9 cellular contexts compared by ENCODE assay signal in the genomic region with DNA sequence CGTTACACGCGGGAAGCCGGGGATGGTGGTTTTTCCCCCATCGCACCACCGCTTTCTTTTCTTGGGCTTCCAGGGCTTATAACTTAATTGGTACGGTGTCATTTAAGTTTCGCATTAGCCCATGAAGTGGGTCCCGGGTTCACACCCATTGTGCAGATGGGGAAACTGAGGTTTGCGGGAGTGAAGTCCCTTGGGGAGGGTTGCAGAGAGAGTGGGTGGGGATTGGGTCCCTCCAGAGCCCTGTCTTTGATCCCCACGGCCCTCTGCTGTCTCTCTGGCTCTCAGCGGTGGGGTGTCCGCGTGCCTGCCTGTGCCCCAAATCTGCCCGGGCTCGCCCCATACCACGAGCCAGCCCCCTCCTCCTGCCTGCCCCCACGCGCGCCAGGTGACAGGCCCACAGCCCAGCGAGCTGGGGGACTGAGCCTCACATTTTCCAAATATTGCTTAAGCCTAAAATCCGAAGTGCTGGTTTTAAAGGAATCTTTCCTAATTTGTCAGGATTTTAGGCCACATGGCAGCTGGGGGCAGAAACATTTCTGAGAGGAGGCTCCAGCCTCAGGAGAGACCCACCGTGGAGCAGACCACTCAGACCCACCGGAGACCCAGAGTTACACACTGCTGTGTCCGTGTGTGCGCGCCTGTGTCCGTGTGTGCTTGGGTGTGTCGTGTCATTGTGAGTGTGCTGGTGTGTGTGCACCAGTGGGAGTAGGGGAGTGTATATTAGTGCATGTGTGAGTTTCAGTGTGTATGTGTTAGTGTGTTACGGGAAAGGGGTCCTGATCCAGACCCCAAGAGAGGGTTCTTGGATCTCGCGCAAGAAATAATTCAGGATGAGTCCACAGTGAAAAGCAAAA.
DNase-seq lines count a peak whose midpoint lies in the region; ATAC-seq, FAIRE-seq and TF ChIP-seq lines count a peak whose summit lies in the region.
"Had no signal": no experiment of that assay in that cellular context is flagged by ENCODE, and none has a peak within 500 bp of the region (broad histone marks: within the 10 kb centered on the region; RNA-seq: fewer than 3 reads in every experiment).

No MANE protein-coding gene starts in this region.

- H3K56ac ChIP-seq in H9 (ENCODE audit: insufficient read length, low read depth, low read length): no peak overlapping the region

- no peak for FAIRE-seq in GM12891 (lab: Jason Lieb, UNC)

- H2AFZ ChIP-seq in H9 (ENCODE audit: low read length): no peak overlapping the region

- H3K4ac ChIP-seq in H9 (ENCODE audit: low read depth, low read length): no peak overlapping the region

- no peak overlapping the region for H2BK15ac ChIP-seq in H9 (ENCODE audit: low read depth, low read length)

- H3K9me3 ChIP-seq in H9 (ENCODE audit: control insufficient read depth, low read depth, low read length) (no peaks in the 10 kb centered on the region), stomach (no peaks in the 10 kb centered on the region)

- H3K23me2 ChIP-seq in H9 (ENCODE audit: insufficient read length, low read depth, low read length, poor library complexity, severe bottlenecking): peaks cover 3% of the 10 kb centered on the region

- peak overlapping the region; percentile 23 for H3K4me2 ChIP-seq in H9 (ENCODE audit: insufficient read depth, insufficient read length, low read length)

- DNase-seq in H9 (no peak), stomach (no peak), GM12891 (ENCODE audit: insufficient read length, low spot score) (no peak), NCI-H510A treated with DMSO at 0.1 percent for 48 hours (lab: John Stamatoyannopoulos, UW) (no peak), omental fat pad (ENCODE audit: low spot score) (no peak), T1000 (lab: John Stamatoyannopoulos, UW) (no peak)
- DNase-seq: activated gamma-delta T cell had no signal

- no peak for TF ChIP-seq EP300 in stomach (IDR thresholded peaks at IDR 0.05)

- no peak overlapping the region for H2BK120ac ChIP-seq in H9 (ENCODE audit: low read depth, low read length, poor library complexity, severe bottlenecking)

- H3K79me2 ChIP-seq in H9 (ENCODE audit: insufficient read depth, low read length): no peaks in the 10 kb centered on the region

- no peak overlapping the region for H2BK12ac ChIP-seq in H9 (ENCODE audit: insufficient read length, low read depth, low read length)

- no peak overlapping the region for H4K5ac ChIP-seq in H9 (ENCODE audit: insufficient read length, low read depth, low read length)

- no peak overlapping the region for H4K8ac ChIP-seq in H9 (replicated peaks; ENCODE audit: insufficient read length, low read depth, low read length)

- H2BK20ac ChIP-seq in H9 (ENCODE audit: low read depth, low read length, poor library complexity, severe bottlenecking): no peak overlapping the region

- no peak overlapping the region for H3K9ac ChIP-seq in H9 (ENCODE audit: extremely low read depth, insufficient read length, low read length)

- no peaks in the 10 kb centered on the region for H3K36me3 ChIP-seq in stomach

- no peak overlapping the region for H2BK5ac ChIP-seq in H9 (ENCODE audit: insufficient read length, low read length)

- H3K4me1 ChIP-seq in H9 (ENCODE audit: insufficient read depth, low read length) (peaks cover 8% of the 10 kb centered on the region; the same call in 1 of the 2 replicates), stomach (peaks cover 46 to 77% (median 58%) of the 10 kb centered on the region in 4 donors)

- TF ChIP-seq CTCF in H9 (conservative IDR thresholded peaks at IDR 0.05) (no peak), brain (conservative IDR thresholded peaks at IDR 0.05) (no peak), stomach (IDR thresholded peaks at IDR 0.05) (no peak), omental fat pad (IDR thresholded peaks at IDR 0.05) (no peak)

- TF ChIP-seq POLR2A in stomach (IDR thresholded peaks at IDR 0.05) (no peak), GM12891 (IDR thresholded peaks at IDR 0.05; ENCODE audit: low read depth, low read length) (no peak)

- H3K4me3 Mint-ChIP-seq in H9 (peak overlapping the region; percentile 56 to 71), brain (peak overlapping the region; percentile 38 to 87 (median 79))

- peak overlapping the region; percentile 44 for H3K18ac ChIP-seq in H9 (ENCODE audit: insufficient read length, low read depth, low read length)

- no peaks in the 10 kb centered on the region for H3K27me3 ChIP-seq in H9 (ENCODE audit: insufficient read depth, low read length)
- no peaks in the 10 kb centered on the region for H3K27me3 ChIP-seq in layer of hippocampus (ENCODE audit: control insufficient read depth, insufficient read depth, low read length)
- H3K27me3 ChIP-seq in stomach: no peaks in the 10 kb centered on the region

- no peak for ATAC-seq in omental fat pad (ENCODE audit: low FRiP score)

- H3T11ph ChIP-seq in H9 (ENCODE audit: low read length): no peak overlapping the region

- H3K27ac Mint-ChIP-seq in H9 (no peak overlapping the region; a peak in 1 of 7 replicates), brain (peak overlapping the region; percentile 88 to 99 (median 96))

- no peak overlapping the region for H3K23ac ChIP-seq in H9 (ENCODE audit: insufficient read length, low read depth, low read length)

- no peak overlapping the region; the same call in 1 of the 2 replicates for H3K14ac ChIP-seq in H9 (ENCODE audit: insufficient read depth, low read length)

- H3K9me3 Mint-ChIP-seq in H9: no peaks in the 10 kb centered on the region; a peak in 1 of 5 replicates
- peaks cover 0 to 2% (median 0%) of the 10 kb centered on the region in 5 experiments for H3K9me3 Mint-ChIP-seq in brain

- no CpG with 5 or more reads among the region's 32 CpGs for WGBS in H9 (ENCODE audit: extremely low coverage, insufficient read length, low lambda C conversion rate)
- 62 to 73% (median 65%) methylated on average over 24 to 32 of the region's 32 CpGs for WGBS in stomach, 5 donors

- H3K79me1 ChIP-seq in H9 (ENCODE audit: insufficient read depth, low read depth, low read length, poor library complexity, severe bottlenecking): no peaks in the 10 kb centered on the region

- H3K36me3 Mint-ChIP-seq in H9 (ENCODE audit: insufficient read depth in 1 of 3, low read depth in 3 of 3): no peaks in the 10 kb centered on the region
- H3K36me3 Mint-ChIP-seq in brain: no peaks in the 10 kb centered on the region

- H2AK5ac ChIP-seq in H9 (ENCODE audit: insufficient read length, low read length): no peak overlapping the region

- H3K4me1 Mint-ChIP-seq in H9: peaks cover 29 to 32% of the 10 kb centered on the region in 2 experiments
- peaks cover 48% of the 10 kb centered on the region for H3K4me1 Mint-ChIP-seq in brain

- intact Hi-C loops in stomach (cut with DNase I; ENCODE audit: low total_unique reads): no loop called here

- H3K27me3 Mint-ChIP-seq in H9 (ENCODE audit: low read depth) (no peaks in the 10 kb centered on the region; the same call in 1 of the 2 replicates), brain (peaks cover 4% of the 10 kb centered on the region)

- no peaks in the 10 kb centered on the region for H4K20me1 ChIP-seq in H9 (ENCODE audit: control insufficient read depth, insufficient read depth, insufficient read length)

- H3K4me3 ChIP-seq in stomach: peak overlapping the region; percentile 32 to 47 (median 40)

- no peak overlapping the region for H4K91ac ChIP-seq in H9 (ENCODE audit: insufficient read length, low read depth, low read length)

- H3K27ac ChIP-seq in H9 (ENCODE audit: insufficient read length, low read depth, low read length) (no peak overlapping the region), layer of hippocampus (ENCODE audit: low read depth, low read length) (peak overlapping the region; percentile 79), stomach (peak overlapping the region in 4 of 5 donors; percentile 88 to 95 (median 91))

TF ChIP-seq in GM12891, 5 proteins besides CTCF, POLR2A, EP300 and RAD21:
- TF ChIP-seq TAF1 (IDR thresholded peaks at IDR 0.05; ENCODE audit: low read depth, low read length): no peak
- no peak for TF ChIP-seq SPI1 (IDR thresholded peaks at IDR 0.05; ENCODE audit: low read depth, low read length)
- TF ChIP-seq PAX5 (IDR thresholded peaks at IDR 0.05; ENCODE audit: insufficient read depth, low read length, severe bottlenecking): no peak
- TF ChIP-seq POU2F2 (IDR thresholded peaks at IDR 0.05; ENCODE audit: low read depth, low read length): no peak
- TF ChIP-seq POLR2AphosphoS5 (IDR thresholded peaks at IDR 0.05; ENCODE audit: low read depth, low read length): no peak

Comparison
In these comparisons a context has a peak if more than half of its experiments do, and no peak if none do; other contexts are left out.
1. H3K27ac Mint-ChIP-seq: peak in brain (5 of 5); none in H9 (0 of 3).